2 cellular contexts compared by ENCODE assay signal in the genomic region with DNA sequence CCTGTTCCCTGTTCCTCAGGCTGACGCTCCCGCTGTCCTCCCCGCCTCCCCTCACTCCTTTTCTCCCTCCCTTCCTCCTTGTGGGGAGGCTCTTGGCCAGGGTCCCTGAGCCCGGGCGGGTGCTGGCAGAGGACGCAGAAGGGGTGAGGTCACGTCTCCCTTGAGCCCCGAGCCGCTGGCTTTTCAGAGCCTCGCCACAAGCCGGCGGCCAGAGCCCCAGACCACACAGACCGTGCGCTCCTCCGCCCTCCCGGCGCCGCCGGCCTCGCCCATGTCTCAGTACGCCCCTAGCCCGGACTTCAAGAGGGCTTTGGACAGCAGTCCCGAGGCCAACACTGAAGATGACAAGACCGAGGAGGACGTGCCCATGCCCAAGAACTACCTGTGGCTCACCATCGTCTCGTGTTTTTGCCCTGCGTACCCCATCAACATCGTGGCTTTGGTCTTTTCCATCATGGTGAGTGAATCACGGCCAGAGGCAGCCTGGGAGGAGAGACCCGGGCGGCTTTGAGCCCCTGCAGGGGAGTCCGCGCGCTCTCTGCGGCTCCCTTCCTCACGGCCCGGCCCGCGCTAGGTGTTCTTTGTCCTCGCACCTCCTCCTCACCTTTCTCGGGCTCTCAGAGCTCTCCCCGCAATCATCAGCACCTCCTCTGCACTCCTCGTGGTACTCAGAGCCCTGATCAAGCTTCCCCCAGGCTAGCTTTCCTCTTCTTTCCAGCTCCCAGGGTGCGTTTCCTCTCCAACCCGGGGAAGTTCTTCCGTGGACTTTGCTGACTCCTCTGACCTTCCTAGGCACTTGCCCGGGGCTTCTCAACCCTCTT.
TF ChIP-seq lines count a peak whose summit lies in the region.

A gene (plus strand): TSS at position 197 of the 821 bp plus-strand sequence. CDS start 75 bp downstream, at position 272.

TF ChIP-seq in H1, 55 proteins besides CTCF, POLR2A, EP300 and RAD21:
- TF ChIP-seq YY1 (IDR thresholded peaks at IDR 0.05; ENCODE audit: low read depth, low read length) (no peak), SUZ12 (IDR thresholded peaks at IDR 0.05; ENCODE audit: low read length) (peak; percentile 77), HDAC6 (IDR thresholded peaks at IDR 0.05; ENCODE audit: low read depth, low read length) (no peak), POLR2AphosphoS5 (IDR thresholded peaks at IDR 0.05; ENCODE audit: low read depth, low read length) (no peak), EZH2 (IDR thresholded peaks at IDR 0.05; ENCODE audit: low read depth, low read length, severe bottlenecking) (peak; percentile 83), POU5F1 (IDR thresholded peaks at IDR 0.05; ENCODE audit: low read depth, low read length) (no peak), JUND (IDR thresholded peaks at IDR 0.05; ENCODE audit: low read length) (no peak), CTBP2 (IDR thresholded peaks at IDR 0.05; ENCODE audit: borderline replicate concordance, insufficient read depth, insufficient read length, low read length) (peak; percentile 61), KDM4A (IDR thresholded peaks at IDR 0.05; ENCODE audit: low read depth, low read length, severe bottlenecking) (peak; percentile 83), MAFK (IDR thresholded peaks at IDR 0.05; ENCODE audit: low read depth, low read length) (no peak), RNF2 (IDR thresholded peaks at IDR 0.05; ENCODE audit: borderline replicate concordance, low read depth, low read length, missing control alignments, poor library complexity, severe bottlenecking) (no peak), CHD1 (IDR thresholded peaks at IDR 0.05; ENCODE audit: low read depth, low read length) (no peak), ZNF274 (IDR thresholded peaks at IDR 0.05; ENCODE audit: borderline replicate concordance, extremely low read depth, low read length) (no peak), SAP30 (IDR thresholded peaks at IDR 0.05; ENCODE audit: insufficient read depth, insufficient replicate concordance, low read length) (no peak), GABPA (IDR thresholded peaks at IDR 0.05; ENCODE audit: borderline replicate concordance, insufficient read depth, low read length) (no peak), CBX5 (IDR thresholded peaks at IDR 0.05; ENCODE audit: low read depth, low read length) (no peak), GTF2F1 (IDR thresholded peaks at IDR 0.05; ENCODE audit: borderline replicate concordance, low read depth, low read length) (no peak), SP4 (IDR thresholded peaks at IDR 0.05; ENCODE audit: low read length) (no peak), RBBP5 (IDR thresholded peaks at IDR 0.05; ENCODE audit: borderline replicate concordance, low read depth, low read length) (0 out of 2 replicates have a peak, but pooled peaks have one; percentile 28), CEBPB (IDR thresholded peaks at IDR 0.05; ENCODE audit: low read depth, low read length) (no peak), TEAD4 (IDR thresholded peaks at IDR 0.05; ENCODE audit: low read depth, low read length) (no peak), ASH2L (IDR thresholded peaks at IDR 0.05; ENCODE audit: low read length) (peak; percentile 49), SP1 (IDR thresholded peaks at IDR 0.05; ENCODE audit: low read depth, low read length) (no peak), CBX8 (IDR thresholded peaks at IDR 0.05; ENCODE audit: borderline replicate concordance, low read depth, low read length) (no peak)
- TF ChIP-seq, protein P1, sequence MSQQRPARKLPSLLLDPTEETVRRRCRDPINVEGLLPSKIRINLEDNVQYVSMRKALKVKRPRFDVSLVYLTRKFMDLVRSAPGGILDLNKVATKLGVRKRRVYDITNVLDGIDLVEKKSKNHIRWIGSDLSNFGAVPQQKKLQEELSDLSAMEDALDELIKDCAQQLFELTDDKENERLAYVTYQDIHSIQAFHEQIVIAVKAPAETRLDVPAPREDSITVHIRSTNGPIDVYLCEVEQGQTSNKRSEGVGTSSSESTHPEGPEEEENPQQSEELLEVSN (IDR thresholded peaks at IDR 0.05), result peak; percentile 49
- TF ChIP-seq, protein P2, sequence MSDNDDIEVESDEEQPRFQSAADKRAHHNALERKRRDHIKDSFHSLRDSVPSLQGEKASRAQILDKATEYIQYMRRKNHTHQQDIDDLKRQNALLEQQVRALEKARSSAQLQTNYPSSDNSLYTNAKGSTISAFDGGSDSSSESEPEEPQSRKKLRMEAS (IDR thresholded peaks at IDR 0.05), result peak; percentile 6; the same call in 1 of the 2 replicates

TF ChIP-seq in liver, 16 proteins besides CTCF, POLR2A, EP300 and RAD21:
- TF ChIP-seq SP1 (IDR thresholded peaks at IDR 0.05), result no peak
- no peak for TF ChIP-seq JUND (IDR thresholded peaks at IDR 0.05)
- TF ChIP-seq NR2F2 (IDR thresholded peaks at IDR 0.05), result no peak
- TF ChIP-seq YY1 (IDR thresholded peaks at IDR 0.05), result no peak
- TF ChIP-seq, protein P3, sequence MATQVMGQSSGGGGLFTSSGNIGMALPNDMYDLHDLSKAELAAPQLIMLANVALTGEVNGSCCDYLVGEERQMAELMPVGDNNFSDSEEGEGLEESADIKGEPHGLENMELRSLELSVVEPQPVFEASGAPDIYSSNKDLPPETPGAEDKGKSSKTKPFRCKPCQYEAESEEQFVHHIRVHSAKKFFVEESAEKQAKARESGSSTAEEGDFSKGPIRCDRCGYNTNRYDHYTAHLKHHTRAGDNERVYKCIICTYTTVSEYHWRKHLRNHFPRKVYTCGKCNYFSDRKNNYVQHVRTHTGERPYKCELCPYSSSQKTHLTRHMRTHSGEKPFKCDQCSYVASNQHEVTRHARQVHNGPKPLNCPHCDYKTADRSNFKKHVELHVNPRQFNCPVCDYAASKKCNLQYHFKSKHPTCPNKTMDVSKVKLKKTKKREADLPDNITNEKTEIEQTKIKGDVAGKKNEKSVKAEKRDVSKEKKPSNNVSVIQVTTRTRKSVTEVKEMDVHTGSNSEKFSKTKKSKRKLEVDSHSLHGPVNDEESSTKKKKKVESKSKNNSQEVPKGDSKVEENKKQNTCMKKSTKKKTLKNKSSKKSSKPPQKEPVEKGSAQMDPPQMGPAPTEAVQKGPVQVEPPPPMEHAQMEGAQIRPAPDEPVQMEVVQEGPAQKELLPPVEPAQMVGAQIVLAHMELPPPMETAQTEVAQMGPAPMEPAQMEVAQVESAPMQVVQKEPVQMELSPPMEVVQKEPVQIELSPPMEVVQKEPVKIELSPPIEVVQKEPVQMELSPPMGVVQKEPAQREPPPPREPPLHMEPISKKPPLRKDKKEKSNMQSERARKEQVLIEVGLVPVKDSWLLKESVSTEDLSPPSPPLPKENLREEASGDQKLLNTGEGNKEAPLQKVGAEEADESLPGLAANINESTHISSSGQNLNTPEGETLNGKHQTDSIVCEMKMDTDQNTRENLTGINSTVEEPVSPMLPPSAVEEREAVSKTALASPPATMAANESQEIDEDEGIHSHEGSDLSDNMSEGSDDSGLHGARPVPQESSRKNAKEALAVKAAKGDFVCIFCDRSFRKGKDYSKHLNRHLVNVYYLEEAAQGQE (IDR thresholded peaks at IDR 0.05), result no peak
- no peak for TF ChIP-seq FOXA1 (IDR thresholded peaks at IDR 0.05)
- TF ChIP-seq, protein P2 (IDR thresholded peaks at IDR 0.05), result no peak
- no peak for TF ChIP-seq GABPA (IDR thresholded peaks at IDR 0.05 in 1 of 2, conservative IDR thresholded peaks at IDR 0.05 in 1 of 2)
- no peak for TF ChIP-seq EGR1 (IDR thresholded peaks at IDR 0.05; ENCODE audit: low read depth in 2 of 2)
- TF ChIP-seq HNF4G (IDR thresholded peaks at IDR 0.05), result no peak
